9 cellular contexts compared by ENCODE assay signal in the genomic region with DNA sequence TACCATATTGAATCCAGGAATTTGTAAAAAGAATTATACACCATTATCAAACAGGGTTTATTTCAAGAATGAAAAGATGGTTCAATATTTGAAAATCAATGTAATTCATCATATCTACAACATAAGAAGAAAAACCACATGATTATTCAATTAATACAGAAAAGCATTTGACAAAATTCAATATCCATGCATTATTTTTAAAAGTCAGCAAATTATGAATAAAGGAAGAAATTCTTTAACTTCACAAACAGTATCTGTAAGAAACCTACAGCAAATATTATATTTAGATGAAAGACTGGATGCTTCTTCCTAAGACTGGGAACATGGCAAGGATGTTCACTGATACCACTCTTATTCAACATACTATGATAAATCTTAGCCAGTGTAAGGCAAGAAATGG. TPM values are rescaled to one million over a fixed set of nuclear protein-coding genes. Genes with fewer than 3 reads are reported as not detected.
"Had no signal": no experiment of that assay in that cellular context is flagged by ENCODE, and none has a peak within 500 bp of the region (broad histone marks: within the 10 kb centered on the region; RNA-seq: fewer than 3 reads in every experiment).

No MANE protein-coding gene starts in this region.

- H3K27ac ChIP-seq: HL-60 had no signal

- DNase-seq: H9, HCEC 1CT, KG1 had no signal

- H3K4me2 ChIP-seq: GM23338 had no signal

- ATAC-seq: GM23338 had no signal

- H3K4me3 ChIP-seq: GM23338 had no signal

- FAIRE-seq: H1, H54 had no signal

- H2AFZ ChIP-seq: GM23338 had no signal

RNA-seq across cellular contexts. Expression of gene TOPAZ1, which starts 55.6 kb away (rescaled TPM):
- total RNA-seq: GM23338, H1, H9, HT1080 had no signal
- polyA plus RNA-seq: GM23338, H1, IgD-negative memory B cell had no signal
